Comparison of ENCODE assay signal across 1 cellular context in the genomic region with DNA sequence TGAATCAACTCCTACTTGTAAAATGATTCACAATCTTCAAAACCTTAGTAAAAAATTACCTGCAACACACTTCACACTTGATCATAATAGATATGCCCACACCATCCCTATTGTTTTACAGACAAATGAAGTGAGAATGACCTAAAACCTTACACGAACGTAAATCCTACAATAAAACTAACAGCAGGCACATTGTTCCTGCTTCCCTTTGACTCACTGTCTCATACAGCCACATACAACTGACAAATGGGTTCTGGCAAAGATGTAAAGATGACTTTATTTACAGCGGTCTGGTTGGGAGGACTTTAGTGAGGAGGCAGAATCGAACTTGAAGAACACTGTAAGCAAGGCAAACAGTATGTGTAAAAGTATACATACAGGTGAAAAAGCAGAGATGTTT.
TF ChIP-seq lines count a peak whose summit lies in the region.

No MANE protein-coding gene starts in this region.

TF ChIP-seq in K562, 482 proteins besides CTCF, POLR2A, EP300 and RAD21 (continued from another document):
- TF ChIP-seq, protein P1, sequence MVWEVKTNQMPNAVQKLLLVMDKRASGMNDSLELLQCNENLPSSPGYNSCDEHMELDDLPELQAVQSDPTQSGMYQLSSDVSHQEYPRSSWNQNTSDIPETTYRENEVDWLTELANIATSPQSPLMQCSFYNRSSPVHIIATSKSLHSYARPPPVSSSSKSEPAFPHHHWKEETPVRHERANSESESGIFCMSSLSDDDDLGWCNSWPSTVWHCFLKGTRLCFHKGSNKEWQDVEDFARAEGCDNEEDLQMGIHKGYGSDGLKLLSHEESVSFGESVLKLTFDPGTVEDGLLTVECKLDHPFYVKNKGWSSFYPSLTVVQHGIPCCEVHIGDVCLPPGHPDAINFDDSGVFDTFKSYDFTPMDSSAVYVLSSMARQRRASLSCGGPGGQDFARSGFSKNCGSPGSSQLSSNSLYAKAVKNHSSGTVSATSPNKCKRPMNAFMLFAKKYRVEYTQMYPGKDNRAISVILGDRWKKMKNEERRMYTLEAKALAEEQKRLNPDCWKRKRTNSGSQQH (CRISPR knock-in tag; IDR thresholded peaks at IDR 0.05) = no peak
- no peak for TF ChIP-seq CBX2 (IDR thresholded peaks at IDR 0.05; ENCODE audit: insufficient read depth, low read length, poor library complexity, severe bottlenecking)
- TF ChIP-seq MEIS2 (IDR thresholded peaks at IDR 0.05; ENCODE audit: partially characterized antibody) = no peak
